Comparison of ENCODE assay signal across 9 cellular contexts in the genomic region with DNA sequence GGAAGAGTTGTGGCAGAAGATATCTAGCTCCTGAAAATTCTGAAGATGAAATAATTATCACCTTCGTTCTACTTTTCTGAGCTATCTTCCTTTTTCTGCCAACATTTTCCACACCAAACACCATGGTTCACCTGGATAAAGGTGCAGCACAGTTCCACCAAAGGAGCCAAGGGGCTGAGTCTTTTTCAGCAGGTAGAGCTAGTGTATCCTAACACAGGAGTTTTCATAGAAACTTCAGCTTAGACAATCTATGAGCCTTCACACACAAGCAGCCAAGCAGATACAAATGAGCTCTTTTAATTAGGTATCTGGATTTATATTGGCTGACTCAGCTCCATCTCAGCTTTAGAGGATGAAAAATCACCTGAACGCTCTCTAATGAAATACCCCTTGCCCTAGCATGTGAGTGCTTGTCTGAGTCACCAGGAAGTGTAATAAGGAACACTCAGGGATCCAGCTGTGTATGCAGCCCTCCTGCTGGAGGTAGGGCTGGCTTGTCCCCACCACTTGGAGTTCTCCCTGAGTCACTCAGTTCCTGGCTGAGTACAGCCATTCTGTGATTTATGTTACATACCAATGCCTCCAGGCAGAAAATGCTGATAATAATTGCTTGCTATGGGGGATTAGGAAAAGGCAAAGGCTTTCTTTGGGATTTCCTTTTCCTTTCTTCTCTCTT.
DNase-seq lines count a peak whose midpoint lies in the region; TF ChIP-seq lines count a peak whose summit lies in the region.
"Had no signal": no experiment of that assay in that cellular context is flagged by ENCODE, and none has a peak within 500 bp of the region (broad histone marks: within the 10 kb centered on the region; RNA-seq: fewer than 3 reads in every experiment).

No MANE protein-coding gene starts in this region.

- H3K4me3 ChIP-seq in epithelial cell of proximal tubule (ENCODE audit: low read depth, low read length), result no peak overlapping the region
- no peak overlapping the region for H3K4me3 ChIP-seq in skeletal muscle satellite cell (ENCODE audit: low read length)

- DNase-seq in DMS 273 (lab: John Stamatoyannopoulos, UW; ENCODE audit: unreplicated experiment), result peak; percentile 54
- DNase-seq in DMS 273 treated with DMSO at 0.1 percent for 48 hours (lab: John Stamatoyannopoulos, UW), result no peak
- peak; percentile 94 for DNase-seq in NCI-H69 (lab: John Stamatoyannopoulos, UW)
- DNase-seq in epithelial cell of proximal tubule (ENCODE audit: low read depth), result peak; percentile 99
- no peak for DNase-seq in NOMO-1 (lab: John Stamatoyannopoulos, UW; ENCODE audit: unreplicated experiment in 2 of 2)
- no peak for DNase-seq in activated gamma-delta T cell treated with Interleukin-2 at 50 U/mL for 16 hours
- no peak for DNase-seq in NCI-H345 (lab: John Stamatoyannopoulos, UW)
- DNase-seq: Kasumi-1 had no signal

- no peaks in the 10 kb centered on the region for H3K36me3 ChIP-seq in skeletal muscle satellite cell (ENCODE audit: insufficient read depth, low read length)

- no peak for TF ChIP-seq CTCF in epithelial cell of proximal tubule (conservative IDR thresholded peaks at IDR 0.05; ENCODE audit: low read depth, low read length)

- peaks cover 8% of the 10 kb centered on the region for H3K4me1 ChIP-seq in skeletal muscle satellite cell (ENCODE audit: control insufficient read depth, insufficient read depth, low read length)

- H3K27me3 ChIP-seq in skeletal muscle satellite cell (ENCODE audit: control insufficient read depth, insufficient read depth, low read length), result no peaks in the 10 kb centered on the region

- no peak overlapping the region for H3K9ac ChIP-seq in skeletal muscle satellite cell (ENCODE audit: low read depth, low read length)

- H3K9me3 ChIP-seq in skeletal muscle satellite cell (replicated peaks; ENCODE audit: low read length), result no peaks in the 10 kb centered on the region

- peak overlapping the region; percentile 8 for H3K4me2 ChIP-seq in skeletal muscle satellite cell (ENCODE audit: low read length)

Comparison
In these comparisons a context has a peak if more than half of its experiments do, and no peak if none do; other contexts are left out.
1. DNase-seq: peak in DMS 273 (single experiment), NCI-H69 (single experiment) and epithelial cell of proximal tubule (single experiment); none in DMS 273 treated with DMSO at 0.1 percent for 48 hours (single experiment), NOMO-1 (0 of 2), activated gamma-delta T cell treated with Interleukin-2 at 50 U/mL for 16 hours (single experiment) and NCI-H345 (single experiment).